In genomic region chr2:169116307-169116706, GRCh38 we compare ENCODE assay signal across 1 cellular context.
TF ChIP-seq lines count a peak whose summit lies in the region.

No MANE protein-coding gene starts in this region.

TF ChIP-seq in K562, 482 proteins besides CTCF, POLR2A, EP300 and RAD21 (continued from another document):
- TF ChIP-seq ZBTB11 (CRISPR knock-in tag; IDR thresholded peaks at IDR 0.05) (no peak), MAFG (tag; conservative IDR thresholded peaks at IDR 0.05) (peak; percentile 61), BHLHE40 (IDR thresholded peaks at IDR 0.05; ENCODE audit: low read length) (0 out of 2 replicates have a peak, but pooled peaks have one; percentile 7)
- TF ChIP-seq, protein P1, sequence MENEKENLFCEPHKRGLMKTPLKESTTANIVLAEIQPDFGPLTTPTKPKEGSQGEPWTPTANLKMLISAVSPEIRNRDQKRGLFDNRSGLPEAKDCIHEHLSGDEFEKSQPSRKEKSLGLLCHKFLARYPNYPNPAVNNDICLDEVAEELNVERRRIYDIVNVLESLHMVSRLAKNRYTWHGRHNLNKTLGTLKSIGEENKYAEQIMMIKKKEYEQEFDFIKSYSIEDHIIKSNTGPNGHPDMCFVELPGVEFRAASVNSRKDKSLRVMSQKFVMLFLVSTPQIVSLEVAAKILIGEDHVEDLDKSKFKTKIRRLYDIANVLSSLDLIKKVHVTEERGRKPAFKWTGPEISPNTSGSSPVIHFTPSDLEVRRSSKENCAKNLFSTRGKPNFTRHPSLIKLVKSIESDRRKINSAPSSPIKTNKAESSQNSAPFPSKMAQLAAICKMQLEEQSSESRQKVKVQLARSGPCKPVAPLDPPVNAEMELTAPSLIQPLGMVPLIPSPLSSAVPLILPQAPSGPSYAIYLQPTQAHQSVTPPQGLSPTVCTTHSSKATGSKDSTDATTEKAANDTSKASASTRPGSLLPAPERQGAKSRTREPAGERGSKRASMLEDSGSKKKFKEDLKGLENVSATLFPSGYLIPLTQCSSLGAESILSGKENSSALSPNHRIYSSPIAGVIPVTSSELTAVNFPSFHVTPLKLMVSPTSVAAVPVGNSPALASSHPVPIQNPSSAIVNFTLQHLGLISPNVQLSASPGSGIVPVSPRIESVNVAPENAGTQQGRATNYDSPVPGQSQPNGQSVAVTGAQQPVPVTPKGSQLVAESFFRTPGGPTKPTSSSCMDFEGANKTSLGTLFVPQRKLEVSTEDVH (IDR thresholded peaks at IDR 0.05; ENCODE audit: low read depth, partially characterized antibody): no peak
